18 cellular contexts compared by ENCODE assay signal in the genomic region with DNA sequence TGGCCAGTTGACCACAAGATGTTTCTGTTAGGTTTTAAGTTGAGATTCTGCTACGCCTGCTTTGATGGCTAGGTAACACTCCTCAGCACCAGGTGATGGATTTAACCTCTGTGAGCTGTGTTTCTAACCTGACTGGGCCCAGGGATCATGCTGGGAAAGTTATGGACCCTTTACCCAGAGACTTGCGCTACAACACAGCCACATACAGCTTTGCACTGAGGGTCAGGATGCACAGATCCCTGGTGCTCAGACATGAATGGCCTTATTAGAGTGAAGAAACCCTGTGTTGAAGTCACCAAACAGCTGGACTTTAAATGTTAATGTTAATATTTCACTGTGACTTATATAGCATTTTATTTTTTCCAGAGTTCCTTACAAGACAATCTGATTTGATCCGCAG.
DNase-seq lines count a peak whose midpoint lies in the region; ATAC-seq, FAIRE-seq and TF ChIP-seq lines count a peak whose summit lies in the region.
"Had no signal": no experiment of that assay in that cellular context is flagged by ENCODE, and none has a peak within 500 bp of the region (broad histone marks: within the 10 kb centered on the region; RNA-seq: fewer than 3 reads in every experiment).

No MANE protein-coding gene starts in this region.

- peaks cover 12% of the 10 kb centered on the region for H3K79me2 ChIP-seq in astrocyte (ENCODE audit: insufficient read depth, low read length)

- H3K27me3 Mint-ChIP-seq in astrocyte (ENCODE audit: low read depth, unreplicated experiment) (no peaks in the 10 kb centered on the region), mesothelial cell of epicardium (ENCODE audit: low read depth) (no peaks in the 10 kb centered on the region), type B pancreatic cell (no peaks in the 10 kb centered on the region)
- H3K27me3 Mint-ChIP-seq: activated T-helper 17 cell treated with anti-CD3 and anti-CD28 coated beads, Interleukin-2, amount 50 U/mL, for 72 hours; T-helper 17 cell had no signal

- H3K27ac ChIP-seq in heart left ventricle (peak overlapping the region in 8 of 12 donors; percentile 3 to 77 (median 60)), astrocyte (ENCODE audit: low read depth, low read length) (peak overlapping the region; percentile 51), tibial artery (no peak overlapping the region)
- H3K27ac ChIP-seq: suprapubic skin had no signal

- peaks cover 31% of the 10 kb centered on the region for H4K20me1 ChIP-seq in astrocyte (ENCODE audit: insufficient read depth, low read length)

- ATAC-seq in heart left ventricle (no peak), HG02763 (IDR thresholded peaks at IDR 0.05; ENCODE audit: unreplicated experiment) (no peak), HG02623 (IDR thresholded peaks at IDR 0.05; ENCODE audit: unreplicated experiment) (no peak)
- ATAC-seq: T-helper 17 cell, WTC11 had no signal

- TF ChIP-seq POLR2A in heart left ventricle (IDR thresholded peaks at IDR 0.05), result no peak

- peaks cover 43% of the 10 kb centered on the region for H3K4me1 Mint-ChIP-seq in astrocyte (ENCODE audit: low read depth, unreplicated experiment)
- H3K4me1 Mint-ChIP-seq in mesothelial cell of epicardium, result peaks cover 47% of the 10 kb centered on the region
- H3K4me1 Mint-ChIP-seq in type B pancreatic cell (ENCODE audit: unreplicated experiment), result peaks cover 61% of the 10 kb centered on the region

- intact Hi-C loops in heart left ventricle (cut with DNase I) (no loop called here), cardiac septum (cut with DNase I) (no loop called here), tibial artery (cut with DNase I; ENCODE audit: low total_unique reads) (no loop called here)

- H3K36me3 Mint-ChIP-seq in astrocyte (ENCODE audit: low read depth, unreplicated experiment) (peaks cover 10% of the 10 kb centered on the region), mesothelial cell of epicardium (peaks cover 18% of the 10 kb centered on the region), type B pancreatic cell (peaks cover 27% of the 10 kb centered on the region)

- peaks cover 0 to 53% (median 35%) of the 10 kb centered on the region in 12 donors for H3K4me1 ChIP-seq in heart left ventricle
- H3K4me1 ChIP-seq in astrocyte (ENCODE audit: insufficient read depth, low read length), result peaks cover 31% of the 10 kb centered on the region
- H3K4me1 ChIP-seq in tibial artery, result peaks cover 0 to 17% (median 8%) of the 10 kb centered on the region in 4 donors
- H3K4me1 ChIP-seq: HAP-1 had no signal

- H3K4me2 ChIP-seq in astrocyte (ENCODE audit: low read length), result peak overlapping the region; percentile 22

- H3K27me3 ChIP-seq in heart left ventricle, result no peaks in the 10 kb centered on the region
- H3K27me3 ChIP-seq in astrocyte (ENCODE audit: insufficient read depth, low read length), result no peaks in the 10 kb centered on the region
- H3K27me3 ChIP-seq in tibial artery, result no peaks in the 10 kb centered on the region
- H3K27me3 ChIP-seq: suprapubic skin had no signal

- H2AFZ ChIP-seq in astrocyte (ENCODE audit: low read depth, low read length), result no peak overlapping the region

- peak overlapping the region; percentile 81 for H3K27ac Mint-ChIP-seq in astrocyte (ENCODE audit: unreplicated experiment)
- peak overlapping the region; percentile 48 for H3K27ac Mint-ChIP-seq in mesothelial cell of epicardium
- peak overlapping the region; percentile 59 for H3K27ac Mint-ChIP-seq in type B pancreatic cell
- H3K27ac Mint-ChIP-seq: WTC11 had no signal

- H3K9me3 ChIP-seq in heart left ventricle, result peaks cover 0 to 13% (median 7%) of the 10 kb centered on the region in 12 donors
- H3K9me3 ChIP-seq in astrocyte (ENCODE audit: insufficient read depth, low read depth, low read length), result peaks cover 6% of the 10 kb centered on the region
- no peaks in the 10 kb centered on the region for H3K9me3 ChIP-seq in tibial artery
- H3K9me3 ChIP-seq: HAP-1, suprapubic skin had no signal

- peaks cover 6% of the 10 kb centered on the region for H3K9me3 Mint-ChIP-seq in astrocyte (ENCODE audit: unreplicated experiment)
- H3K9me3 Mint-ChIP-seq in mesothelial cell of epicardium, result peaks cover 8% of the 10 kb centered on the region
- H3K9me3 Mint-ChIP-seq in type B pancreatic cell, result no peaks in the 10 kb centered on the region
- H3K9me3 Mint-ChIP-seq: activated T-helper 17 cell treated with anti-CD3 and anti-CD28 coated beads, Interleukin-2, amount 50 U/mL, for 72 hours had no signal

- H3K4me3 ChIP-seq in heart left ventricle, result no peak overlapping the region
- no peak overlapping the region for H3K4me3 ChIP-seq in astrocyte (ENCODE audit: insufficient read depth, low read depth, low read length)
- H3K4me3 ChIP-seq in tibial artery, result no peak overlapping the region
- H3K4me3 ChIP-seq: HAP-1, suprapubic skin had no signal

- H3K4me3 Mint-ChIP-seq in astrocyte (ENCODE audit: unreplicated experiment), result no peak overlapping the region
- no peak overlapping the region for H3K4me3 Mint-ChIP-seq in mesothelial cell of epicardium
- H3K4me3 Mint-ChIP-seq in type B pancreatic cell, result no peak overlapping the region
- H3K4me3 Mint-ChIP-seq: activated T-helper 17 cell treated with anti-CD3 and anti-CD28 coated beads, Interleukin-2, amount 50 U/mL, for 72 hours; T-helper 17 cell; WTC11 had no signal

- no peak for DNase-seq in heart left ventricle
- no peak for DNase-seq in cardiac septum (ENCODE audit: low spot score)
- no peak for DNase-seq in astrocyte (ENCODE audit: low read depth)
- DNase-seq in mesothelial cell of epicardium (ENCODE audit: low spot score in 2 of 2, unreplicated experiment in 2 of 2), result no peak
- DNase-seq in type B pancreatic cell (ENCODE audit: extremely low spot score, unreplicated experiment), result no peak
- no peak for DNase-seq in tibial artery
- DNase-seq: 8988T, cortex of kidney, DMS53, NCI-H1092, NCI-H748 treated with DMSO at 0.1 percent for 48 hours, T-helper 17 cell had no signal

- 96 to 100% (median 97%) methylated on average over 3 of the region's 3 CpGs for WGBS in heart left ventricle, 4 donors

- H3K9ac ChIP-seq in astrocyte (ENCODE audit: low read length), result no peak overlapping the region

- FAIRE-seq in astrocyte (lab: Jason Lieb, UNC), result no peak

- TF ChIP-seq CTCF in heart left ventricle (IDR thresholded peaks at IDR 0.05) (no peak), astrocyte (IDR thresholded peaks at IDR 0.05; ENCODE audit: insufficient read depth, low read depth, low read length) (no peak), mesothelial cell of epicardium (IDR thresholded peaks at IDR 0.05; ENCODE audit: unreplicated experiment) (no peak), type B pancreatic cell (conservative IDR thresholded peaks at IDR 0.05) (no peak), tibial artery (IDR thresholded peaks at IDR 0.05) (no peak)

- H3K36me3 ChIP-seq in heart left ventricle, result no peaks in the 10 kb centered on the region
- no peaks in the 10 kb centered on the region for H3K36me3 ChIP-seq in astrocyte (ENCODE audit: insufficient read depth, low read length)
- peaks cover 0 to 7% (median 0%) of the 10 kb centered on the region in 3 donors for H3K36me3 ChIP-seq in tibial artery
- H3K36me3 ChIP-seq: HAP-1, suprapubic skin had no signal

Comparison
In these comparisons a context has a peak if more than half of its experiments do, and no peak if none do; other contexts are left out.
1. H3K27ac ChIP-seq: peak in heart left ventricle (8 of 12) and astrocyte (single experiment); none in tibial artery (0 of 2).
2. Peak in every context shown above with its lines, with median percentiles within 50 percentile points of each other: H3K27ac Mint-ChIP-seq.